ENCODE assay signal across 31 cellular contexts in the genomic region with DNA sequence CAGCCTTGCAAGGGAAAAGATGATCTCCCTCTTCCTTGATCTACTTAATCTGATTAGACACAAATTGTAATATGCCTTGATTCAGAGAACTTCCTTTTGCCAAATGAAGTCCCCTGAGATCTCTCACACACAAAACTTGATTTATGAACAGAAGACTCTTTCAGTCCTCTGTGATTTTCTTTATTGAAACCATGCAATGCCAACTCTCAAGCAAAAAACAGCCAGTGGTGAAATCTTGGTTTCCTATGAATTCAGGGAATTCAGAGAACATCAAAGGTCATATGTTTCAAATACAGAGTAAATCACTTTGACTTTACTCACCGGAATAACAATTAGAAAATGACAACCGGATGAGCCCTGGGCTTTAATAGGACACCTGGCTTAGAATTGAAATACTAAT.
"Had no signal": no experiment of that assay in that cellular context is flagged by ENCODE, and none has a peak within 500 bp of the region (broad histone marks: within the 10 kb centered on the region; RNA-seq: fewer than 3 reads in every experiment).

No MANE protein-coding gene starts in this region.

- H2AFZ ChIP-seq: PC-9 had no signal

- H3K27me3 ChIP-seq: MG63 had no signal

- FAIRE-seq: bronchial epithelial cell, RCC 7860, TTC549 had no signal

- H3K4me3 ChIP-seq: MG63, PC-9 had no signal

- DNase-seq: activated CD4-positive, alpha-beta T cell treated with anti-CD3 and anti-CD28 coated beads for 36 hours; activated CD4-positive, alpha-beta T cell treated with anti-CD3 and anti-CD28 coated beads, Interleukin-2, amount 10 ng/mL, durations not matched to agents 7 days and 5 days; activated CD4-positive, alpha-beta T cell treated with anti-CD3 and anti-CD28 coated beads, Interleukin-2, amount 50 U/mL, for 48 hours; activated CD8-positive, alpha-beta T cell treated with anti-CD3 and anti-CD28 coated beads, Interleukin-2, amount 10 ng/mL, durations not matched to agents 7 days and 5 days; activated gamma-delta T cell; activated naive CD4-positive, alpha-beta T cell treated with Interleukin-2 at 50 U/mL for 16 hours; activated naive CD8-positive, alpha-beta T cell treated with anti-CD3 and anti-CD28 coated beads, Interleukin-2, amount 10 ng/mL, durations not matched to agents 7 days and 5 days; activated T-cell treated with anti-CD3 and anti-CD28 coated beads, Interleukin-2, amount 50 U/mL, for 24 hours; anterior cingulate cortex; caudate nucleus; cerebellar nuclear complex; Kasumi-1; KBM-7; MG63; NCI-H1048; NCI-H1105 treated with DMSO at 0.1 percent for 48 hours; NCI-H1436; NCI-H1694; NCI-H1930; NCI-H2081 treated with DMSO at 0.1 percent for 48 hours; NCI-H226; NCI-H446 treated with DMSO at 0.1 percent for 48 hours; NCI-H524; NCI-H69; NK-92 treated with Interleukin-12 subunit alpha and Interleukin-12 subunit beta, amount 100 ng/mL, for 24 hours; PC-9; SIG-M5 had no signal

- H3K9me3 ChIP-seq: MG63 had no signal

- H3K36me3 ChIP-seq: MG63 had no signal

- H3K27ac ChIP-seq: PC-9, RWPE1 had no signal

- H3K4me2 ChIP-seq: PC-9 had no signal
